Comparison of ENCODE assay signal across 20 cellular contexts in genomic region chr2:104834431-104834830, GRCh38. TPM values are rescaled to one million over a fixed set of nuclear protein-coding genes. Genes with fewer than 3 reads are reported as not detected.
DNase-seq lines count a peak whose midpoint lies in the region; ATAC-seq, FAIRE-seq and TF ChIP-seq lines count a peak whose summit lies in the region.
"Had no signal": no experiment of that assay in that cellular context is flagged by ENCODE, and none has a peak within 500 bp of the region (broad histone marks: within the 10 kb centered on the region; RNA-seq: fewer than 3 reads in every experiment).

No MANE protein-coding gene starts in this region.

- 74 to 75% methylated on average over 8 of the region's 8 CpGs for whole genome bisulfite sequencing in thyroid gland, 2 donors

- DNase-seq in GM12892 (ENCODE audit: insufficient read length) = no peak
- DNase-seq in substantia nigra (lab: John Stamatoyannopoulos, UW) = peak in 36 of 49 donors; percentile 30 to 79 (median 58)
- DNase-seq in foreskin melanocyte = no peak
- DNase-seq in thyroid gland = no peak
- DNase-seq in NCI-H510A treated with DMSO at 0.1 percent for 48 hours (lab: John Stamatoyannopoulos, UW) = no peak
- DNase-seq: DMS153, KG1, NCI-H1417 treated with DMSO at 0.1 percent for 48 hours, NCI-H1930, NCI-H2171, NCI-H446, NCI-H748 treated with DMSO at 0.1 percent for 48 hours, PC-9 had no signal

- no peak for TF ChIP-seq POLR2A in GM12892 (IDR thresholded peaks at IDR 0.05; ENCODE audit: low read depth, low read length)
- no peak for TF ChIP-seq POLR2A in thyroid gland (IDR thresholded peaks at IDR 0.05)

- no peak for TF ChIP-seq CTCF in thyroid gland (IDR thresholded peaks at IDR 0.05)

- H3K27me3 ChIP-seq in layer of hippocampus (ENCODE audit: control insufficient read depth, insufficient read depth, low read length) (no peaks in the 10 kb centered on the region), thyroid gland (no peaks in the 10 kb centered on the region)

- peak; percentile 46 for FAIRE-seq in GM12892 (lab: Jason Lieb, UNC)
- FAIRE-seq: A549 had no signal

- no peaks in the 10 kb centered on the region for H3K9me3 ChIP-seq in thyroid gland
- H3K9me3 ChIP-seq: A549, SJSA1 had no signal

- no peak for ATAC-seq in HG03159 (IDR thresholded peaks at IDR 0.05; ENCODE audit: unreplicated experiment)
- ATAC-seq: A549, GM23338 had no signal

- intact Hi-C loops in thyroid gland (cut with DNase I) = no loop called here

- H3K27ac ChIP-seq in cingulate gyrus (ENCODE audit: low read depth, low read length) (peak overlapping the region; percentile 86), layer of hippocampus (ENCODE audit: low read depth, low read length) (peak overlapping the region; percentile 66), substantia nigra (ENCODE audit: low read depth, low read length, poor library complexity, severe bottlenecking) (peak overlapping the region; percentile 78), thyroid gland (no peak overlapping the region)
- H3K27ac ChIP-seq: A549, PC-9, SJSA1 had no signal

- no peak overlapping the region for H3K4me3 ChIP-seq in thyroid gland (replicated peaks in 1 of 3)
- H3K4me3 ChIP-seq: A549, GM23338, PC-9, SJSA1 had no signal

- H3K36me3 ChIP-seq in thyroid gland = no peaks in the 10 kb centered on the region
- H3K36me3 ChIP-seq: SJSA1 had no signal

- no peaks in the 10 kb centered on the region for H3K4me1 ChIP-seq in thyroid gland
- H3K4me1 ChIP-seq: A549, SJSA1 had no signal

RNA-seq across cellular contexts. Expression of gene POU3F3, which starts 19.5 kb away (rescaled TPM):
- not detected for polyA plus RNA-seq in GM12892 (2012; ENCODE audit: missing spikeins)
- total RNA-seq in thyroid gland = under 1 TPM in 1 of 4 donors, not detected in 3; 0.22 TPM
- total RNA-seq: PC-9 had no signal
- polyA plus RNA-seq: CD14-positive monocyte had no signal

Comparison
In these comparisons a context has a peak if more than half of its experiments do, and no peak if none do; other contexts are left out.
1. DNase-seq: peak in substantia nigra (36 of 49); none in GM12892 (single experiment), foreskin melanocyte (single experiment), thyroid gland (0 of 2) and NCI-H510A treated with DMSO at 0.1 percent for 48 hours (single experiment).
2. H3K27ac ChIP-seq: peak in cingulate gyrus (single experiment), layer of hippocampus (single experiment) and substantia nigra (single experiment); none in thyroid gland (0 of 3).